1 cellular context compared by ENCODE assay signal in the genomic region with DNA sequence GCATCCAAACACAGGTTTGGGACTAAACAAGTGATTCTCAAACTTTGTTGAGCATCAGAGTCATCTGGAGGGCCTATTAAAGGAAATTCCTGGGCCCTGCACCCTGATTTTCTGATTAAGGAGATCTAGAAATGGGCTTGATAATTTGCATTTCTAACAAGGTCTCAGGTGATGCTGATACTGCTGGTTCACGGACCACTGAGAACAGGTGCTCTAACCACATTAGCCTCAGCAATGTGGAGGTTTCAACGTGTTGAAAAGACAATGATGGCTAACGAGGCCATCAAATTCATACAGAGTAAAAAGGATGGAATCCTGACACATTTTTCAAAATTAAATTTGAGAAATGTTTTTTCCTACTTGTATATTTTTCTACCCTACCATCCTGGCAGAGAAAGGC.
TF ChIP-seq lines count a peak whose summit lies in the region.

No MANE protein-coding gene starts in this region.

TF ChIP-seq in WTC11, 78 proteins besides CTCF, POLR2A, EP300 and RAD21 (continued from another document):
- TF ChIP-seq PRDM15 (CRISPR knock-in tag; IDR thresholded peaks at IDR 0.05) = no peak
- TF ChIP-seq ZBTB21 (CRISPR knock-in tag; IDR thresholded peaks at IDR 0.05; ENCODE audit: borderline replicate concordance) = no peak
- TF ChIP-seq FOXP4 (CRISPR knock-in tag; IDR thresholded peaks at IDR 0.05) = no peak
- no peak for TF ChIP-seq ZNF425 (CRISPR knock-in tag; conservative IDR thresholded peaks at IDR 0.05)
- TF ChIP-seq ZNF232 (CRISPR knock-in tag; IDR thresholded peaks at IDR 0.05) = no peak
- TF ChIP-seq SOX15 (CRISPR knock-in tag; IDR thresholded peaks at IDR 0.05) = no peak
- no peak for TF ChIP-seq NR1H2 (CRISPR knock-in tag; IDR thresholded peaks at IDR 0.05)
- no peak for TF ChIP-seq E2F1 (CRISPR knock-in tag; IDR thresholded peaks at IDR 0.05)
- no peak for TF ChIP-seq STAT6 (CRISPR knock-in tag; conservative IDR thresholded peaks at IDR 0.05; ENCODE audit: low read depth)
- TF ChIP-seq, protein P1, sequence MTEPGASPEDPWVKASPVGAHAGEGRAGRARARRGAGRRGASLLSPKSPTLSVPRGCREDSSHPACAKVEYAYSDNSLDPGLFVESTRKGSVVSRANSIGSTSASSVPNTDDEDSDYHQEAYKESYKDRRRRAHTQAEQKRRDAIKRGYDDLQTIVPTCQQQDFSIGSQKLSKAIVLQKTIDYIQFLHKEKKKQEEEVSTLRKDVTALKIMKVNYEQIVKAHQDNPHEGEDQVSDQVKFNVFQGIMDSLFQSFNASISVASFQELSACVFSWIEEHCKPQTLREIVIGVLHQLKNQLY (CRISPR knock-in tag; IDR thresholded peaks at IDR 0.05) = no peak
- no peak for TF ChIP-seq EMX1 (CRISPR knock-in tag; IDR thresholded peaks at IDR 0.05)
